17 cellular contexts compared by ENCODE assay signal in the genomic region with DNA sequence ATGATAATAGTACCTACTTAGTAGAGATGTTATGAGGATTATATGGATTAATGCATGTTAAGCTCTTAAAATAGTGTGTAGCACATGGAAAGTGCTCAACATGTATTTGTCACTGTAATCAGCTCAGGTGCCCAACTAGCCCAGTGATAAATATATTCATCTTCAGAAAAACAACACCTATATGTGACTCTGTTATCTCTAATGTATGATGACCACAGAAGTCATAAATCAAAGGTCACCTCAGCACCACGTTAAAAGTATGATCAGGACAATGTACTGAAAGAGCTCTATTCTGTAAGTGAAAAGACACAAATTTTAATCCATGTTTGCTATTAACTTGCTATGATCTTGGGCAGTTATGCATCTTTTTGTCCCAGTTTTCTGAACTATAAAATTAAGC.
"Had no signal": no experiment of that assay in that cellular context is flagged by ENCODE, and none has a peak within 500 bp of the region (broad histone marks: within the 10 kb centered on the region; RNA-seq: fewer than 3 reads in every experiment).

No MANE protein-coding gene starts in this region.

- H3K9me3 ChIP-seq: ovary, right atrium auricular region had no signal

- H3K4me3 ChIP-seq: coronary artery, dorsolateral prefrontal cortex, ovary, right atrium auricular region, smooth muscle cell had no signal

- H3K27ac Mint-ChIP-seq: natural killer cell had no signal

- H3K27ac ChIP-seq: coronary artery, dorsolateral prefrontal cortex, ovary, right atrium auricular region had no signal

- H3K4me3 Mint-ChIP-seq: natural killer cell, neural crest cell had no signal

- H3K36me3 ChIP-seq: ovary, right atrium auricular region had no signal

- DNase-seq: dorsolateral prefrontal cortex; effector CD8-positive, alpha-beta T cell; foreskin melanocyte; head of caudate nucleus; hippocampal formation; kidney glomerular epithelial cell; mammary epithelial cell; natural killer cell; ovary; stimulated activated CD4-positive, alpha-beta T cell treated with anti-CD3 and anti-CD28 coated beads, Interleukin-2, amount 100 ng/mL, for 48 hours; stimulated activated naive CD4-positive, alpha-beta T cell treated with Interleukin-2 at 50 U/mL for 16 hours; trophoblast cell had no signal

- H3K4me1 Mint-ChIP-seq: natural killer cell had no signal

- H3K9me3 Mint-ChIP-seq: neural crest cell had no signal

- H3K36me3 Mint-ChIP-seq: natural killer cell had no signal

- ATAC-seq: left lobe of liver, natural killer cell had no signal

- H3K27me3 ChIP-seq: ovary, right atrium auricular region had no signal
